ENCODE assay signal across 19 cellular contexts in the genomic region with DNA sequence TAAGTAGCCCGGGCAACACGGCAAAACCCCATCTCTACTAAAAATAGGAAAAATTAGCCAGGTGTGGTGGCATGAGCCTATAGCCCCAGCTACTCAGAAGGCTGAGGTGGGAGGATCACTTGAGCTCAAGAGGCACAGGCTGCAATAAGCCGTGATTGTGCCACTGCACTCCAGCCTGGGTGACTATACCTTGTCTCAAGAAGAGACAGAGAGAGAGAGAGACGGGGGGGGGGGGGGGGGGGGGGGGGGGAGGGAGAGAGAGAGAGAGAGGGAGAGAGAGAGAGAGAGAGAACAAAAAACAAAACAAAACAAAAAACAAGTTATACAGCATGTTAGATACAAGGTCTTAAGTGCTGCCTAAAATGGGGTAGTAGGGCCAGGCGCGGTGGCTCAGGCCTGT.
DNase-seq lines count a peak whose midpoint lies in the region; ATAC-seq, FAIRE-seq and TF ChIP-seq lines count a peak whose summit lies in the region.
"Had no signal": no experiment of that assay in that cellular context is flagged by ENCODE, and none has a peak within 500 bp of the region (broad histone marks: within the 10 kb centered on the region; RNA-seq: fewer than 3 reads in every experiment).

No MANE protein-coding gene starts in this region.

- intact Hi-C loops in HepG2 (cut with micrococcal nuclease; ENCODE audit: unreplicated experiment) = loop anchor here (1.0 to 10.0 kb wide), 5 partner anchors 173 to 533 kb away; no protein-coding TSS in a partner anchor

- WGBS in HepG2 (ENCODE audit: low lambda C conversion rate) = 48% methylated on average over 6 of the region's 6 CpGs

- no peaks in the 10 kb centered on the region for H4K20me1 ChIP-seq in HepG2 (ENCODE audit: insufficient read depth, low read length)

- TF ChIP-seq CTCF in HepG2 (CRISPR knock-in tag; IDR thresholded peaks at IDR 0.05) = no peak

- peaks cover 17% of the 10 kb centered on the region for H3K4me1 ChIP-seq in HepG2 (ENCODE audit: insufficient read depth, low read length)
- H3K4me1 ChIP-seq: Peyer's patch had no signal

- no peak for TF ChIP-seq POLR2A in HepG2 (IDR thresholded peaks at IDR 0.05; ENCODE audit: insufficient read depth in 1 of 2, low read depth in 2 of 2, low read length in 2 of 2)

- H3K27ac ChIP-seq in SK-N-MC (no peak overlapping the region), HepG2 (ENCODE audit: extremely low read length, insufficient read depth, low read length) (no peak overlapping the region)
- H3K27ac ChIP-seq: 22Rv1, GM23248, Peyer's patch, SJSA1 had no signal

- H3K36me3 ChIP-seq in SK-N-MC (ENCODE audit: insufficient read depth, low read length) (no peaks in the 10 kb centered on the region), HepG2 (replicated peaks in 1 of 2; ENCODE audit: control insufficient read depth in 1 of 2, insufficient read depth in 2 of 2, low read length in 2 of 2) (no peaks in the 10 kb centered on the region)
- H3K36me3 ChIP-seq: HAP-1, Peyer's patch, SJSA1 had no signal

- ATAC-seq in HepG2 (no peak), GM21528 (IDR thresholded peaks at IDR 0.05; ENCODE audit: low FRiP score, unreplicated experiment) (no peak)
- ATAC-seq: T-helper 17 cell had no signal

- H3K9ac ChIP-seq in SK-N-MC (ENCODE audit: insufficient read length) = no peak overlapping the region
- H3K9ac ChIP-seq in HepG2 (ENCODE audit: insufficient read depth, low read depth, low read length) = no peak overlapping the region
- H3K9ac ChIP-seq: GM23248 had no signal

- peak; percentile 20 for DNase-seq in DMS53 (lab: John Stamatoyannopoulos, UW)
- DNase-seq in DMS53 treated with DMSO at 0.1 percent for 48 hours (lab: John Stamatoyannopoulos, UW; ENCODE audit: unreplicated experiment) = no peak
- DNase-seq in SK-N-MC (ENCODE audit: low read depth, low spot score) = peak; percentile 57
- no peak for DNase-seq in HepG2 (ENCODE audit: low spot score)
- DNase-seq in Kasumi-1 (lab: John Stamatoyannopoulos, UW) = no peak
- no peak for DNase-seq in NCI-H526 treated with DMSO at 0.1 percent for 48 hours (lab: John Stamatoyannopoulos, UW)
- DNase-seq in superior temporal gyrus (ENCODE audit: extremely low spot score) = no peak
- DNase-seq: GM23248, NCI-H1092, NCI-H2107, NCI-H446, NCI-H69, Peyer's patch, T-helper 17 cell had no signal

- no peak for FAIRE-seq in HepG2 (lab: Jason Lieb, UNC)
- FAIRE-seq: G401.6 had no signal

- in situ Hi-C loops in HepG2 (cut with HindIII; ENCODE audit: extremely low pct_ligation_motif_present, low pct_unique_long_range_greater_than_20kb) = loop anchor here (10.0 kb wide), 1 partner anchor 73 kb away; a partner anchor contains a TSS

- no peaks in the 10 kb centered on the region for H3K9me3 ChIP-seq in SK-N-MC (ENCODE audit: low read depth, low read length)
- no peaks in the 10 kb centered on the region for H3K9me3 ChIP-seq in HepG2 (ENCODE audit: low read length)
- H3K9me3 ChIP-seq: HAP-1, Peyer's patch, SJSA1 had no signal

- no peaks in the 10 kb centered on the region for H3K79me2 ChIP-seq in HepG2 (ENCODE audit: insufficient read depth, low read length)

- TF ChIP-seq RAD21 in HepG2 (CRISPR knock-in tag; IDR thresholded peaks at IDR 0.05) = no peak

- H3K4me3 ChIP-seq in SK-N-MC = no peak overlapping the region
- H3K4me3 ChIP-seq in HepG2 (replicated peaks in 1 of 3; ENCODE audit: insufficient read depth in 1 of 3, low read depth in 2 of 3, low read length in 3 of 3) = no peak overlapping the region
- H3K4me3 ChIP-seq: GM23248, HAP-1, Peyer's patch, SJSA1 had no signal

- POLR2A ChIA-PET in HepG2 (lab: Yijun Ruan, JAX) = interaction anchor here (0.6 to 0.7 kb wide), 3 partner anchors 22 to 1947 kb away, joined by 3 to 4 read pairs (median 3); a partner anchor contains a TSS

- no peak overlapping the region for H3K4me2 ChIP-seq in HepG2 (ENCODE audit: low read depth, low read length)

- no peak for TF ChIP-seq EP300 in HepG2 (IDR thresholded peaks at IDR 0.05; ENCODE audit: low read depth in 2 of 2, low read length in 2 of 2)
- TF ChIP-seq EP300 in HepG2 (CRISPR knock-in tag; IDR thresholded peaks at IDR 0.05; ENCODE audit: borderline replicate concordance) = no peak

- no peaks in the 10 kb centered on the region for H3K27me3 ChIP-seq in HepG2 (ENCODE audit: control insufficient read depth in 1 of 2, insufficient read depth in 2 of 2, low read length in 2 of 2)
- H3K27me3 ChIP-seq: Peyer's patch, SJSA1 had no signal

- BruUV-seq in HepG2 (replicated peaks; lab: Mats Ljungman, UMichigan) = no TSS peak

- no peak overlapping the region for H2AFZ ChIP-seq in HepG2 (ENCODE audit: low read length)

- CTCF ChIA-PET in HepG2 (lab: Yijun Ruan, JAX; ENCODE audit: low intra/inter-chr PET ratio, low total read pairs) = no interaction called here

TF ChIP-seq in HepG2, 621 proteins besides CTCF, POLR2A, EP300 and RAD21:
- TF ChIP-seq ZNF598 (CRISPR knock-in tag; IDR thresholded peaks at IDR 0.05; ENCODE audit: borderline replicate concordance) = no peak
- peak; percentile 14 for TF ChIP-seq HNRNPK (IDR thresholded peaks at IDR 0.05; ENCODE audit: low read depth, low read length, poor library complexity, severe bottlenecking)
TF ChIP-seq in HepG2: peak in this region for 1.

Comparison
In these comparisons a context has a peak if more than half of its experiments do, and no peak if none do; other contexts are left out.
1. DNase-seq: peak in DMS53 (single experiment) and SK-N-MC (single experiment); none in DMS53 treated with DMSO at 0.1 percent for 48 hours (single experiment), HepG2 (single experiment), Kasumi-1 (0 of 2), NCI-H526 treated with DMSO at 0.1 percent for 48 hours (single experiment) and superior temporal gyrus (single experiment).